Comparison of ENCODE assay signal across 15 cellular contexts in genomic region chr2:98701230-98701629, GRCh38. TPM values are rescaled to one million over a fixed set of nuclear protein-coding genes. Genes with fewer than 3 reads are reported as not detected.
DNase-seq lines count a peak whose midpoint lies in the region; ATAC-seq and TF ChIP-seq lines count a peak whose summit lies in the region.
"Had no signal": no experiment of that assay in that cellular context is flagged by ENCODE, and none has a peak within 500 bp of the region (broad histone marks: within the 10 kb centered on the region; RNA-seq: fewer than 3 reads in every experiment).

No MANE protein-coding gene starts in this region.

- no peaks in the 10 kb centered on the region for H3K9me3 ChIP-seq in esophagus muscularis mucosa
- no peaks in the 10 kb centered on the region for H3K9me3 ChIP-seq in muscle layer of colon (ENCODE audit: low read length)
- no peaks in the 10 kb centered on the region for H3K9me3 ChIP-seq in upper lobe of left lung

- no peak overlapping the region for H3K9ac ChIP-seq in muscle layer of colon (ENCODE audit: low read length)

- H3K36me3 ChIP-seq in esophagus muscularis mucosa (no peaks in the 10 kb centered on the region), muscle layer of colon (ENCODE audit: insufficient read depth, low read length) (no peaks in the 10 kb centered on the region), upper lobe of left lung (no peaks in the 10 kb centered on the region)
- H3K36me3 ChIP-seq: WERI-Rb-1 had no signal

- TF ChIP-seq POLR2A in esophagus muscularis mucosa (IDR thresholded peaks at IDR 0.05; ENCODE audit: low read depth) = no peak
- no peak for TF ChIP-seq POLR2A in upper lobe of left lung (IDR thresholded peaks at IDR 0.05)

- TF ChIP-seq CTCF in esophagus muscularis mucosa (IDR thresholded peaks at IDR 0.05) (no peak), upper lobe of left lung (IDR thresholded peaks at IDR 0.05) (no peak), progenitor cell of endocrine pancreas (IDR thresholded peaks at IDR 0.05; ENCODE audit: unreplicated experiment) (no peak)

- H3K27me3 Mint-ChIP-seq in activated naive CD4-positive, alpha-beta T cell treated with anti-CD3 and anti-CD28 coated beads, Interleukin-2, amount 50 U/mL, for 24 hours = no peaks in the 10 kb centered on the region
- no peaks in the 10 kb centered on the region for H3K27me3 Mint-ChIP-seq in progenitor cell of endocrine pancreas

- intact Hi-C loops in esophagus muscularis mucosa (cut with DNase I) = no loop called here

- no peaks in the 10 kb centered on the region for H3K27me3 ChIP-seq in esophagus muscularis mucosa
- no peaks in the 10 kb centered on the region for H3K27me3 ChIP-seq in muscle layer of colon (ENCODE audit: control insufficient read depth in 1 of 2, insufficient read depth in 2 of 2, low read length in 2 of 2)
- no peaks in the 10 kb centered on the region for H3K27me3 ChIP-seq in upper lobe of left lung

- no peak for TF ChIP-seq EP300 in esophagus muscularis mucosa (IDR thresholded peaks at IDR 0.05)
- TF ChIP-seq EP300 in upper lobe of left lung (IDR thresholded peaks at IDR 0.05) = no peak

- H3K4me1 Mint-ChIP-seq in activated naive CD4-positive, alpha-beta T cell treated with anti-CD3 and anti-CD28 coated beads, Interleukin-2, amount 50 U/mL, for 24 hours = peaks cover 85% of the 10 kb centered on the region
- H3K4me1 Mint-ChIP-seq in progenitor cell of endocrine pancreas (ENCODE audit: low read depth) = peaks cover 41% of the 10 kb centered on the region

- H3K27ac ChIP-seq in esophagus muscularis mucosa (replicated peaks in 1 of 4) = peak overlapping the region; percentile 59 to 71 (median 69)
- H3K27ac ChIP-seq in muscle layer of colon (ENCODE audit: low read depth, low read length) = peak overlapping the region; percentile 35
- peak overlapping the region in 3 of 4 donors; percentile 16 to 74 (median 50) for H3K27ac ChIP-seq in upper lobe of left lung
- H3K27ac ChIP-seq: HL-60, WERI-Rb-1 had no signal

- ATAC-seq in activated naive CD4-positive, alpha-beta T cell treated with anti-CD3 and anti-CD28 coated beads, Interleukin-2, amount 50 U/mL, for 72 hours = no peak
- ATAC-seq in upper lobe of left lung (ENCODE audit: low FRiP score in 2 of 2) = peak in 1 of 2 donors; percentile 32
- no peak for ATAC-seq in GM21447 (IDR thresholded peaks at IDR 0.05; ENCODE audit: unreplicated experiment)

- peak overlapping the region; percentile 6 for H3K4me3 Mint-ChIP-seq in activated naive CD4-positive, alpha-beta T cell treated with anti-CD3 and anti-CD28 coated beads, Interleukin-2, amount 50 U/mL, for 24 hours
- no peak overlapping the region for H3K4me3 Mint-ChIP-seq in progenitor cell of endocrine pancreas (ENCODE audit: low read depth)
- H3K4me3 Mint-ChIP-seq: activated T-helper 1 cell treated with anti-CD3 and anti-CD28 coated beads, Interleukin-12 subunit alpha, Interleukin-12 subunit beta, Interleukin-2, Interleukin-4 antibody, amounts not matched to agents 30 ng/mL and 10 ng/mL and 1 ng/mL, durations not matched to agents 14 hours and 24 hours and 36 hours had no signal

- H3K4me1 ChIP-seq in esophagus muscularis mucosa (peaks cover 33 to 53% (median 38%) of the 10 kb centered on the region in 4 donors), muscle layer of colon (ENCODE audit: insufficient read depth, low read length) (peaks cover 34% of the 10 kb centered on the region), upper lobe of left lung (peaks cover 41 to 50% (median 46%) of the 10 kb centered on the region in 4 donors)

- no peak for DNase-seq in activated naive CD4-positive, alpha-beta T cell treated with anti-CD3 and anti-CD28 coated beads, Interleukin-2, amount 50 U/mL, for 72 hours (ENCODE audit: low spot score in 2 of 2)
- DNase-seq in esophagus muscularis mucosa (ENCODE audit: extremely low spot score) (no peak), upper lobe of left lung (no peak), NCI-H146 (lab: John Stamatoyannopoulos, UW) (no peak), progenitor cell of endocrine pancreas (ENCODE audit: low spot score, unreplicated experiment) (no peak)
- DNase-seq: cerebellar nuclear complex, mesendoderm, MV-4-11, NCI-H345, WERI-Rb-1 had no signal

- no peaks in the 10 kb centered on the region for H3K9me3 Mint-ChIP-seq in activated naive CD4-positive, alpha-beta T cell treated with anti-CD3 and anti-CD28 coated beads, Interleukin-2, amount 50 U/mL, for 24 hours
- H3K9me3 Mint-ChIP-seq in activated naive CD4-positive, alpha-beta T cell treated with anti-CD3 and anti-CD28 coated beads, Interleukin-2, amount 50 U/mL, for 72 hours = peaks cover 0 to 7% of the 10 kb centered on the region in 2 donors
- no peaks in the 10 kb centered on the region for H3K9me3 Mint-ChIP-seq in progenitor cell of endocrine pancreas (ENCODE audit: low read depth)
- H3K9me3 Mint-ChIP-seq: activated T-helper 1 cell treated with anti-CD3 and anti-CD28 coated beads, Interleukin-12 subunit alpha, Interleukin-12 subunit beta, Interleukin-2, Interleukin-4 antibody, amounts not matched to agents 30 ng/mL and 10 ng/mL and 1 ng/mL, durations not matched to agents 14 hours and 24 hours and 36 hours had no signal

- WGBS in esophagus muscularis mucosa = 47% methylated on average over 1 of the region's 1 CpG
- 30 to 59% methylated on average over 1 of the region's 1 CpG for WGBS in upper lobe of left lung, 2 donors

- H3K36me3 Mint-ChIP-seq in activated naive CD4-positive, alpha-beta T cell treated with anti-CD3 and anti-CD28 coated beads, Interleukin-2, amount 50 U/mL, for 24 hours = peaks cover 8% of the 10 kb centered on the region
- peaks cover 0 to 27% of the 10 kb centered on the region in 2 donors for H3K36me3 Mint-ChIP-seq in activated naive CD4-positive, alpha-beta T cell treated with anti-CD3 and anti-CD28 coated beads, Interleukin-2, amount 50 U/mL, for 72 hours
- H3K36me3 Mint-ChIP-seq in progenitor cell of endocrine pancreas (ENCODE audit: insufficient read depth) = no peaks in the 10 kb centered on the region

- H3K4me3 ChIP-seq in esophagus muscularis mucosa = no peak overlapping the region
- no peak overlapping the region for H3K4me3 ChIP-seq in muscle layer of colon (ENCODE audit: low read depth in 1 of 2, low read length in 2 of 2)
- no peak overlapping the region for H3K4me3 ChIP-seq in upper lobe of left lung

- H3K27ac Mint-ChIP-seq in activated naive CD4-positive, alpha-beta T cell treated with anti-CD3 and anti-CD28 coated beads, Interleukin-2, amount 50 U/mL, for 24 hours = peak overlapping the region; percentile 66
- H3K27ac Mint-ChIP-seq in activated naive CD4-positive, alpha-beta T cell treated with anti-CD3 and anti-CD28 coated beads, Interleukin-2, amount 50 U/mL, for 72 hours = peak overlapping the region in 1 of 2 donors; percentile 74
- H3K27ac Mint-ChIP-seq in progenitor cell of endocrine pancreas = no peak overlapping the region
- H3K27ac Mint-ChIP-seq: activated T-helper 1 cell treated with anti-CD3 and anti-CD28 coated beads, Interleukin-12 subunit alpha, Interleukin-12 subunit beta, Interleukin-2, Interleukin-4 antibody, amounts not matched to agents 30 ng/mL and 10 ng/mL and 1 ng/mL, durations not matched to agents 14 hours and 24 hours and 36 hours had no signal

RNA-seq across cellular contexts. Expression of gene MGAT4A, which starts 29.7 kb away (rescaled TPM):
- total RNA-seq in activated naive CD4-positive, alpha-beta T cell treated with anti-CD3 and anti-CD28 coated beads, Interleukin-2, amount 50 U/mL, for 72 hours = 10 to 100 TPM; 59.1 to 95.6 TPM
- total RNA-seq in esophagus muscularis mucosa (10 to 100 TPM in 3 of 4 donors, 1 to 10 TPM in 1; 9.9 to 21.4 (median 15.2) TPM), upper lobe of left lung (10 to 100 TPM; 28.4 to 69.6 (median 53.6) TPM), progenitor cell of endocrine pancreas (33.5 and 37.6 TPM in 2 replicates)
